Comparison of ENCODE assay signal across 24 cellular contexts in the genomic region with DNA sequence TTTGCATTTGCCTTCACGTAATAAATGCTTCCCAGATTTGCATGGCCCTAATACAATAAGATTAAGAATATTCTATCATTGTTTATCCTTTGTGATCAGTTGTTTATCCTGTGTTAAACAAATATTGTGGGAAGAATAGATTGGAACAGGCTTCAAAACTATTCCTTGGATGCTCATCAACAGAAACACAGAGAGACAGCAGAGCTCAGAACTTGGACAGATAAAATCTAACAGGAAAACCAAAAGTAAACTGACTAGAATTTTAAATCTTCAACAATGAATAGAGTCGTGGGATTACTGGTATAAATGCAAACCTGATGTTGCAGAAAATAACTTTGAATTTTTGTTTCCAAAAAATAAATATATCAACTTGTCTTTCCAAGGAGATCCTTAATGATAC.
"Had no signal": no experiment of that assay in that cellular context is flagged by ENCODE, and none has a peak within 500 bp of the region (broad histone marks: within the 10 kb centered on the region; RNA-seq: fewer than 3 reads in every experiment).

No MANE protein-coding gene starts in this region.

- H3K9me3 ChIP-seq: adrenal gland, Peyer's patch, SJCRH30 had no signal

- H3K36me3 ChIP-seq: adrenal gland, Peyer's patch, SJCRH30 had no signal

- DNase-seq: activated CD4-positive, alpha-beta memory T cell treated with anti-CD3 and anti-CD28 coated beads for 36 hours; activated CD4-positive, alpha-beta T cell treated with anti-CD3 and anti-CD28 coated beads, Interleukin-2, amount 10 ng/mL, durations not matched to agents 7 days and 5 days; activated CD4-positive, CD25-positive, alpha-beta regulatory T cell; activated CD8-positive, alpha-beta memory T cell treated with anti-CD3 and anti-CD28 coated beads for 24 hours; activated gamma-delta T cell treated with Interleukin-2 at 50 U/mL for 16 hours; activated naive CD4-positive, alpha-beta T cell treated with anti-CD3 and anti-CD28 coated beads, Interleukin-2, amount 10 ng/mL, durations not matched to agents 7 days and 5 days; activated naive CD8-positive, alpha-beta T cell treated with anti-CD3 and anti-CD28 coated beads for 36 hours; activated T-cell treated with anti-CD3 and anti-CD28 coated beads, Interleukin-2, amount 50 U/mL, for 72 hours; adrenal gland; anterior cingulate cortex; caudate nucleus; KBM-7; NCI-H1105 treated with DMSO at 0.1 percent for 48 hours; NCI-H1436 treated with DMSO at 0.1 percent for 48 hours; NCI-H187; NCI-H2081 treated with DMSO at 0.1 percent for 48 hours; NCI-H446; NCI-H524; Peyer's patch; Right ventricle myocardium superior; SJCRH30; T-helper 17 cell; T-helper 9 cell had no signal

- H3K27ac ChIP-seq: adrenal gland, Peyer's patch, RWPE1, SJCRH30 had no signal

- ATAC-seq: activated T-cell treated with anti-CD3 and anti-CD28 coated beads, Interleukin-2, amount 50 U/mL, for 72 hours; T-helper 17 cell had no signal

- H3K4me1 ChIP-seq: Peyer's patch had no signal

- H3K27me3 ChIP-seq: adrenal gland, Peyer's patch, SJCRH30 had no signal

- H3K4me3 ChIP-seq: adrenal gland, Peyer's patch, SJCRH30 had no signal
